In the genomic region with DNA sequence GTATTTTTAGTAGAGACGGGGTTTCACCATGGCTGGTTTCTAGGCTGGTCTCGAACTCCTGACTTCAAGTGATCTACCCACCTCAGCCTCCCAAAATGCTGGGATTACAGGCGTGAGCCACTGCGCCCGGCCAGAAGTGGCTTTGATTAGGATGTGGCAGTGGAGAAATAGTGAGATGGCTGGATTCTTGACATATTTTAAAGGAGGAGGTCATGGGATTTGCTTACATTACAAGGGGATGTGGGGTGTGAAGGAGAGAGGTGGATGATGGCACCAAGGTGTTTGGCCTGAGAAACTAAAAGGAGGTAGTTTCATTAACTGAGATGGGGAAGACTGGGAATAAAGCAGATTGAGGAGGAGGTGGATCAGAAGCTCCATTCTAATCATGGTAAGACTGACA, we compare ENCODE assay signal across 1 cellular context.
TF ChIP-seq lines count a peak whose summit lies in the region.

No MANE protein-coding gene starts in this region.

TF ChIP-seq in IMR-90, 13 proteins besides CTCF, POLR2A, EP300 and RAD21 (continued from another document):
- TF ChIP-seq RCOR1 (IDR thresholded peaks at IDR 0.05; ENCODE audit: insufficient replicate concordance, low read length) (no peak), CHD1 (IDR thresholded peaks at IDR 0.05; ENCODE audit: low read depth, low read length) (no peak), BHLHE40 (IDR thresholded peaks at IDR 0.05; ENCODE audit: low read depth, low read length) (no peak), FOS (IDR thresholded peaks at IDR 0.05; ENCODE audit: low read depth, low read length) (no peak), CEBPB (IDR thresholded peaks at IDR 0.05; ENCODE audit: low read depth, low read length) (no peak), MAZ (IDR thresholded peaks at IDR 0.05; ENCODE audit: borderline replicate concordance, low read depth, low read length) (no peak)
